In genomic region chr10:97685395-97685958, GRCh38 we compare ENCODE assay signal across 2 cellular contexts.
TF ChIP-seq lines count a peak whose summit lies in the region.

No MANE protein-coding gene starts in this region.

TF ChIP-seq in A549, 52 proteins besides CTCF, POLR2A, EP300 and RAD21:
- TF ChIP-seq CEBPB (IDR thresholded peaks at IDR 0.05) (0 out of 4 replicates have a peak, but pooled peaks of 1 of the 2 experiments have one; percentile 2), EHF (CRISPR knock-in tag; IDR thresholded peaks at IDR 0.05) (no peak), MYC (IDR thresholded peaks at IDR 0.05; ENCODE audit: borderline replicate concordance, low read length) (no peak), CHD2 (IDR thresholded peaks at IDR 0.05; ENCODE audit: low read length, partially characterized antibody) (no peak), HES2 (IDR thresholded peaks at IDR 0.05) (no peak)
TF ChIP-seq in A549: peak in this region for 1.

TF ChIP-seq in HCT116, 20 proteins besides CTCF, POLR2A, EP300 and RAD21:
- no peak for TF ChIP-seq JUND (IDR thresholded peaks at IDR 0.05)
- TF ChIP-seq ZFX (IDR thresholded peaks at IDR 0.05), result 0 out of 2 replicates have a peak, but pooled peaks have one; percentile 10
- TF ChIP-seq SP1 (IDR thresholded peaks at IDR 0.05; ENCODE audit: low read depth), result no peak
- TF ChIP-seq EZH2phosphoT487 (IDR thresholded peaks at IDR 0.05; ENCODE audit: borderline replicate concordance), result no peak
- TF ChIP-seq MAX (IDR thresholded peaks at IDR 0.05), result no peak
- TF ChIP-seq ZNF274 (IDR thresholded peaks at IDR 0.05; ENCODE audit: low read depth, low read length), result no peak
- no peak for TF ChIP-seq FOSL1 (IDR thresholded peaks at IDR 0.05; ENCODE audit: low read depth)
- TF ChIP-seq EZH2 (IDR thresholded peaks at IDR 0.05), result no peak
